9 cellular contexts compared by ENCODE assay signal in the genomic region with DNA sequence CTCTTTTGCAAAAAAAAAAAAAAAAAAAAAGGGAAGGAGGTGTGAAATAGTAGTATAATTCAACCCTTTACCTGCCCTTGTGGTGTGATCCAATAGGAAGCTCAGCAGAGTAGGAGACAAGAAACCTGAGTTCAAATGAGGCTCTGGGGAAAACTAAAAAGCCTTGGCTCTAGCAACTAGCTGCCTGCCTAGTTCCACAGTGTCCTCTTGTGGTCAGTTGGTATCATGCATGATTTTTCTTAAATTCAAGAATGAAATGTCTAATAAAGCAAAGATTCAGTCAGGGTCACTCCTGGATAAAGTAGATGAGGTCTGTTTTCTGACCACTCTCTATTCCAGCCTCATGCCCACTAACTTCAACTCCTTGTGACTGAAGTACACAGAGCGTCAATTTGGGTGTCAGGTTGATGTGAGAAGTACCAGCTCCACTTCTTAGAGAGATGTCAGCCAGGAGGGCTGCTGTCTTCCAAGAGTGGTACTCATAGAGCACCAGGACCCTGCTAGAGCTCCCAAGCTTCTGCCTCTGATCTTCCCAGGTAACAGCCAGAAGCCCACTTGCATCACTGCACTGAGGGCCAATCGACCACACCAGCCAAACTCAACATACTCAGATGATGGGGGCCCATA. TPM values are rescaled to one million over a fixed set of nuclear protein-coding genes. Genes with fewer than 3 reads are reported as not detected.
A peak's percentile ranks its signal among the peaks of the same experiment; 100 is the strongest.
DNase-seq lines count a peak whose midpoint lies in the region; TF ChIP-seq lines count a peak whose summit lies in the region.
"Had no signal": no experiment of that assay in that cellular context is flagged by ENCODE, and none has a peak within 500 bp of the region (broad histone marks: within the 10 kb centered on the region; RNA-seq: fewer than 3 reads in every experiment).

No MANE protein-coding gene starts in this region.

- WGBS in endodermal cell (ENCODE audit: insufficient coverage in 1 of 2, insufficient read length in 1 of 2), 2 experiments = 71 to 73% methylated on average over 1 to 2 of the region's 2 CpGs

- H3K4me3 ChIP-seq in OCI-LY7 (ENCODE audit: low read depth, low read length, poor library complexity, severe bottlenecking) (no peak overlapping the region), endodermal cell (ENCODE audit: low read length) (no peak overlapping the region), parathyroid adenoma (ENCODE audit: low read depth, low read length) (no peak overlapping the region)

- H3K9me3 Mint-ChIP-seq in activated naive CD4-positive, alpha-beta T cell treated with anti-CD3 and anti-CD28 coated beads for 36 hours = no peaks in the 10 kb centered on the region
- no peaks in the 10 kb centered on the region for H3K9me3 Mint-ChIP-seq in endodermal cell
- H3K9me3 Mint-ChIP-seq in activated naive CD8-positive, alpha-beta T cell treated with anti-CD3 and anti-CD28 coated beads for 36 hours = no peaks in the 10 kb centered on the region
- H3K9me3 Mint-ChIP-seq: activated naive CD4-positive, alpha-beta T cell treated with anti-CD3 and anti-CD28 coated beads, Interleukin-2, amount 50 U/mL, for 24 hours had no signal

- intact Hi-C loops in activated naive CD4-positive, alpha-beta T cell treated with anti-CD3 and anti-CD28 coated beads for 36 hours (cut with micrococcal nuclease) = loop anchor here (1.0 to 2.0 kb wide), 3 partner anchors 133 to 735 kb away; no protein-coding TSS in a partner anchor
- intact Hi-C loops in OCI-LY7 (cut with micrococcal nuclease; ENCODE audit: unreplicated experiment) = loop anchor here (1.0 kb wide), 1 partner anchor 269 kb away; no protein-coding TSS in a partner anchor

- H4K20me1 ChIP-seq in OCI-LY7 (ENCODE audit: insufficient read depth, low read length) = no peaks in the 10 kb centered on the region

- peaks cover 6% of the 10 kb centered on the region for H3K4me1 Mint-ChIP-seq in activated naive CD4-positive, alpha-beta T cell treated with anti-CD3 and anti-CD28 coated beads for 36 hours (ENCODE audit: low read depth)
- peaks cover 2% of the 10 kb centered on the region for H3K4me1 Mint-ChIP-seq in endodermal cell
- H3K4me1 Mint-ChIP-seq in activated naive CD8-positive, alpha-beta T cell treated with anti-CD3 and anti-CD28 coated beads for 36 hours = peaks cover 7% of the 10 kb centered on the region

- no peaks in the 10 kb centered on the region for H3K27me3 Mint-ChIP-seq in activated naive CD4-positive, alpha-beta T cell treated with anti-CD3 and anti-CD28 coated beads for 36 hours (ENCODE audit: low read depth)
- H3K27me3 Mint-ChIP-seq in endodermal cell (ENCODE audit: insufficient read depth) = no peaks in the 10 kb centered on the region
- no peaks in the 10 kb centered on the region for H3K27me3 Mint-ChIP-seq in activated naive CD8-positive, alpha-beta T cell treated with anti-CD3 and anti-CD28 coated beads for 36 hours
- H3K27me3 Mint-ChIP-seq: activated naive CD4-positive, alpha-beta T cell treated with anti-CD3 and anti-CD28 coated beads, Interleukin-2, amount 50 U/mL, for 24 hours had no signal

- CTCF ChIA-PET in activated naive CD4-positive, alpha-beta T cell treated with anti-CD3 and anti-CD28 coated beads for 36 hours (lab: Charles Lee) = interaction anchor here (0.6 to 2.0 kb wide), 9 partner anchors 10 to 1653 kb away, joined by 3 to 19 read pairs (median 3); partner anchors contain the start of gene LSM5
- CTCF ChIA-PET in OCI-LY7 (lab: Charles Lee; ENCODE audit: unreplicated experiment) = no interaction called here

- no peak overlapping the region for H3K4me2 ChIP-seq in OCI-LY7 (ENCODE audit: low read length)
- no peak overlapping the region for H3K4me2 ChIP-seq in parathyroid adenoma (ENCODE audit: low read length)

- H3K79me2 ChIP-seq in OCI-LY7 (ENCODE audit: insufficient read depth, low read depth, low read length) = no peaks in the 10 kb centered on the region
- no peaks in the 10 kb centered on the region for H3K79me2 ChIP-seq in parathyroid adenoma

- H2AFZ ChIP-seq in OCI-LY7 (ENCODE audit: low read length) = no peak overlapping the region
- no peak overlapping the region for H2AFZ ChIP-seq in parathyroid adenoma

- TF ChIP-seq CTCF in OCI-LY7 (conservative IDR thresholded peaks at IDR 0.05; ENCODE audit: low read length) (peak; percentile 89), endodermal cell (conservative IDR thresholded peaks at IDR 0.05) (peak; percentile 92), parathyroid adenoma (IDR thresholded peaks at IDR 0.05) (peak; percentile 42)

- BruUV-seq in OCI-LY7 (replicated peaks; lab: Mats Ljungman, UMichigan) = no TSS peak

- no peaks in the 10 kb centered on the region for H3K4me1 ChIP-seq in OCI-LY7 (ENCODE audit: insufficient read depth, low read length, poor library complexity, severe bottlenecking)
- H3K4me1 ChIP-seq in endodermal cell (ENCODE audit: control insufficient read depth, insufficient read depth, low read length) = no peaks in the 10 kb centered on the region
- H3K4me1 ChIP-seq in parathyroid adenoma = no peaks in the 10 kb centered on the region

- H3K27me3 ChIP-seq in endodermal cell (ENCODE audit: control insufficient read depth, insufficient read depth, low read length, poor library complexity, severe bottlenecking) = no peaks in the 10 kb centered on the region
- H3K27me3 ChIP-seq in parathyroid adenoma (ENCODE audit: control insufficient read depth, insufficient read depth, low read length) = no peaks in the 10 kb centered on the region

- H3K36me3 ChIP-seq in OCI-LY7 (ENCODE audit: insufficient read depth, low read length) (peaks cover under 1% of the 10 kb centered on the region; the same call in 1 of the 2 replicates), endodermal cell (ENCODE audit: control insufficient read depth, insufficient read depth, low read length) (no peaks in the 10 kb centered on the region), parathyroid adenoma (ENCODE audit: control insufficient read depth, insufficient read depth, low read length) (no peaks in the 10 kb centered on the region)

- peak; percentile 58 for DNase-seq in activated naive CD4-positive, alpha-beta T cell treated with anti-CD3 and anti-CD28 coated beads for 36 hours
- DNase-seq in activated naive CD4-positive, alpha-beta T cell treated with Interleukin-2 at 50 U/mL for 16 hours = no peak
- DNase-seq in KBM-7 (peak; percentile 45), OCI-LY7 (ENCODE audit: low spot score) (peak; percentile 57), endodermal cell (peak; percentile 63)
- DNase-seq in activated naive CD8-positive, alpha-beta T cell treated with anti-CD3 and anti-CD28 coated beads for 36 hours = no peak
- DNase-seq in activated CD8-positive, alpha-beta memory T cell treated with anti-CD3 and anti-CD28 coated beads for 24 hours = no peak

- POLR2A ChIA-PET in OCI-LY7 (lab: Charles Lee) = interaction anchor here (0.5 kb wide), 1 partner anchor 8 kb away, joined by 4 read pairs; no protein-coding TSS in a partner anchor

- in situ Hi-C loops in KBM-7 (cut with MboI; ENCODE audit: low pct_unique_long_range_greater_than_20kb, low sequenced_read_pairs) = no loop called here

- H3K27ac Mint-ChIP-seq in activated naive CD4-positive, alpha-beta T cell treated with anti-CD3 and anti-CD28 coated beads for 36 hours = no peak overlapping the region
- no peak overlapping the region for H3K27ac Mint-ChIP-seq in endodermal cell
- no peak overlapping the region for H3K27ac Mint-ChIP-seq in activated naive CD8-positive, alpha-beta T cell treated with anti-CD3 and anti-CD28 coated beads for 36 hours

- no peaks in the 10 kb centered on the region for H3K36me3 Mint-ChIP-seq in activated naive CD4-positive, alpha-beta T cell treated with anti-CD3 and anti-CD28 coated beads for 36 hours (ENCODE audit: low read depth)
- no peaks in the 10 kb centered on the region for H3K36me3 Mint-ChIP-seq in endodermal cell (ENCODE audit: low read depth)
- peaks cover 2% of the 10 kb centered on the region for H3K36me3 Mint-ChIP-seq in activated naive CD8-positive, alpha-beta T cell treated with anti-CD3 and anti-CD28 coated beads for 36 hours
- H3K36me3 Mint-ChIP-seq: activated naive CD4-positive, alpha-beta T cell treated with anti-CD3 and anti-CD28 coated beads, Interleukin-2, amount 50 U/mL, for 24 hours had no signal

- H3K27ac ChIP-seq in OCI-LY7 (ENCODE audit: low read depth, low read length, poor library complexity, severe bottlenecking) (no peak overlapping the region), endodermal cell (ENCODE audit: low read depth, low read length) (no peak overlapping the region), parathyroid adenoma (no peak overlapping the region)

- H3K4me3 Mint-ChIP-seq in activated naive CD4-positive, alpha-beta T cell treated with anti-CD3 and anti-CD28 coated beads for 36 hours = no peak overlapping the region
- H3K4me3 Mint-ChIP-seq in endodermal cell = no peak overlapping the region
- no peak overlapping the region for H3K4me3 Mint-ChIP-seq in activated naive CD8-positive, alpha-beta T cell treated with anti-CD3 and anti-CD28 coated beads for 36 hours
- H3K4me3 Mint-ChIP-seq: activated naive CD4-positive, alpha-beta T cell treated with anti-CD3 and anti-CD28 coated beads, Interleukin-2, amount 50 U/mL, for 24 hours had no signal

- H3K9ac ChIP-seq in endodermal cell (ENCODE audit: extremely low read depth, low read length, poor library complexity, severe bottlenecking) = no peak overlapping the region
- no peak overlapping the region for H3K9ac ChIP-seq in parathyroid adenoma

- H3K9me2 ChIP-seq in OCI-LY7 (ENCODE audit: insufficient read depth, low read length) = no peaks in the 10 kb centered on the region

- no peaks in the 10 kb centered on the region for H3K9me3 ChIP-seq in OCI-LY7 (ENCODE audit: low read length)
- no peaks in the 10 kb centered on the region for H3K9me3 ChIP-seq in endodermal cell (ENCODE audit: control insufficient read depth, low read length)
- H3K9me3 ChIP-seq in parathyroid adenoma (ENCODE audit: control insufficient read depth, low read length) = no peaks in the 10 kb centered on the region

RNA-seq across cellular contexts. Expression of gene LSM5, which starts 10.5 kb away (rescaled TPM):
- 100 to 1,000 TPM; 132 to 141 TPM for total RNA-seq in activated naive CD4-positive, alpha-beta T cell treated with anti-CD3 and anti-CD28 coated beads for 36 hours
- 33.8 and 38.9 TPM in 2 replicates for total RNA-seq in OCI-LY7 (2014; rRNA removed; shearing (Covaris generic))
- total RNA-seq in OCI-LY7 (2022) (108 and 110 TPM in 2 replicates), endodermal cell (100 to 1,000 TPM in 1 of 2 donors, 10 to 100 TPM in 1; 74.7 to 102 TPM)
- polyA plus RNA-seq in endodermal cell (2013, experiment 1 of 2) = 133 TPM
- 120 TPM for polyA plus RNA-seq in endodermal cell (2013, experiment 2 of 2)
- total RNA-seq in activated naive CD8-positive, alpha-beta T cell treated with anti-CD3 and anti-CD28 coated beads for 36 hours = 100 to 1,000 TPM; 157 to 158 TPM

RNA-seq across cellular contexts. Expression of gene AVL9, which starts 15.6 kb away (rescaled TPM):
- total RNA-seq in activated naive CD4-positive, alpha-beta T cell treated with anti-CD3 and anti-CD28 coated beads for 36 hours = 10 to 100 TPM; 29.6 to 38.0 TPM
- total RNA-seq in OCI-LY7 (2014; rRNA removed; shearing (Covaris generic)) = 23.4 and 36.6 TPM in 2 replicates
- total RNA-seq in OCI-LY7 (2022) = 49.5 and 54.9 TPM in 2 replicates
- 10 to 100 TPM; 44.0 to 54.5 TPM for total RNA-seq in endodermal cell
- 28.2 TPM for polyA plus RNA-seq in endodermal cell (2013, experiment 1 of 2)
- polyA plus RNA-seq in endodermal cell (2013, experiment 2 of 2) = 20.6 TPM
- total RNA-seq in activated naive CD8-positive, alpha-beta T cell treated with anti-CD3 and anti-CD28 coated beads for 36 hours = 10 to 100 TPM; 56.9 to 59.9 TPM

Comparison
In these comparisons a context has a peak if more than half of its experiments do, and no peak if none do; other contexts are left out.
1. DNase-seq: peak in activated naive CD4-positive, alpha-beta T cell treated with anti-CD3 and anti-CD28 coated beads for 36 hours (single experiment), KBM-7 (single experiment), OCI-LY7 (single experiment) and endodermal cell (single experiment); none in activated naive CD4-positive, alpha-beta T cell treated with Interleukin-2 at 50 U/mL for 16 hours (single experiment), activated naive CD8-positive, alpha-beta T cell treated with anti-CD3 and anti-CD28 coated beads for 36 hours (single experiment) and activated CD8-positive, alpha-beta memory T cell treated with anti-CD3 and anti-CD28 coated beads for 24 hours (single experiment).
2. CTCF ChIP-seq: peak in every context shown above with its lines; median percentile 92 in endodermal cell; 89 in OCI-LY7; 42 in parathyroid adenoma.